Comparison of ENCODE assay signal across 8 cellular contexts in genomic region chr11:826836-827145, GRCh38. TPM values are rescaled to one million over a fixed set of nuclear protein-coding genes. Genes with fewer than 3 reads are reported as not detected.
A peak's percentile ranks its signal among the peaks of the same experiment; 100 is the strongest.
DNase-seq lines count a peak whose midpoint lies in the region; ATAC-seq, FAIRE-seq and TF ChIP-seq lines count a peak whose summit lies in the region.
"Had no signal": no experiment of that assay in that cellular context is flagged by ENCODE, and none has a peak within 500 bp of the region (broad histone marks: within the 10 kb centered on the region; RNA-seq: fewer than 3 reads in every experiment).

No MANE protein-coding gene starts in this region.

- no peaks in the 10 kb centered on the region for H3K79me2 ChIP-seq in GM23338 (replicated peaks; ENCODE audit: insufficient read depth)

- H3K4me1 ChIP-seq in GM23338 (ENCODE audit: insufficient read depth) (peaks cover 20% of the 10 kb centered on the region), iPS DF 6.9 (ENCODE audit: control insufficient read depth, insufficient read depth, low read length) (peaks cover 16% of the 10 kb centered on the region)

- peaks cover 22% of the 10 kb centered on the region for H3F3A ChIP-seq in GM23338 (replicated peaks; ENCODE audit: low read depth)

- no peak for ATAC-seq in GM23338
- ATAC-seq in T-cell (replicated peaks in 1 of 4), result peak in 2 of 4 experiments; percentile 3 to 6
- ATAC-seq in stimulated activated effector memory CD8-positive, alpha-beta T cell treated with anti-CD3 and anti-CD28 coated beads, Interleukin-12 subunit alpha, Interleukin-12 subunit beta, amount 100 ng/mL, for 72 hours, result no peak
- no peak for ATAC-seq in GM19035 (IDR thresholded peaks at IDR 0.05; ENCODE audit: unreplicated experiment)

- FAIRE-seq in GM12891 (lab: Jason Lieb, UNC), result no peak

- CTCF ChIA-PET in T-cell (lab: Charles Lee), result no interaction called here

- H3K36me3 ChIP-seq in GM23338 (ENCODE audit: insufficient read depth), result no peaks in the 10 kb centered on the region
- peaks cover 9% of the 10 kb centered on the region; the same call in 1 of the 2 replicates for H3K36me3 ChIP-seq in iPS DF 6.9 (ENCODE audit: control insufficient read depth, insufficient read depth, low read length)

- no peak overlapping the region for H3K27ac Mint-ChIP-seq in GM23338
- H3K27ac Mint-ChIP-seq in T-cell, result no peak overlapping the region
- no peak overlapping the region for H3K27ac Mint-ChIP-seq in stimulated activated effector memory CD8-positive, alpha-beta T cell treated with anti-CD3 and anti-CD28 coated beads, Interleukin-12 subunit alpha, Interleukin-12 subunit beta, amount 100 ng/mL, for 72 hours

- no peaks in the 10 kb centered on the region for H3K9me3 ChIP-seq in iPS DF 6.9 (ENCODE audit: control insufficient read depth, insufficient read depth, low read length)

- H4K20me1 ChIP-seq in GM23338 (replicated peaks; ENCODE audit: insufficient read depth), result peaks cover 6% of the 10 kb centered on the region; the same call in 1 of the 2 replicates

- TF ChIP-seq POLR2A in GM12891 (IDR thresholded peaks at IDR 0.05; ENCODE audit: low read depth, low read length), result no peak

- peak overlapping the region; percentile 78 for H2AFZ ChIP-seq in GM23338

- H3K4me3 ChIP-seq in GM23338 (peak overlapping the region; percentile 82), iPS DF 6.9 (ENCODE audit: low read length) (peak overlapping the region; percentile 49; the same call in 1 of the 2 replicates)

- H3K27me3 Mint-ChIP-seq in GM23338 (ENCODE audit: insufficient read depth, low read depth, poor library complexity) (peaks cover 59% of the 10 kb centered on the region), T-cell (peaks cover 9 to 34% of the 10 kb centered on the region in 2 donors)

- H3K36me3 Mint-ChIP-seq in GM23338 (ENCODE audit: low read depth), result peaks cover 7% of the 10 kb centered on the region; the same call in 1 of the 3 replicates
- peaks cover 17% of the 10 kb centered on the region for H3K36me3 Mint-ChIP-seq in T-cell
- H3K36me3 Mint-ChIP-seq in stimulated activated effector memory CD8-positive, alpha-beta T cell treated with anti-CD3 and anti-CD28 coated beads, Interleukin-12 subunit alpha, Interleukin-12 subunit beta, amount 100 ng/mL, for 72 hours, result peaks cover 29% of the 10 kb centered on the region

- POLR2A ChIA-PET in T-cell (lab: Charles Lee), result no interaction called here

- peak overlapping the region; percentile 72 for H3K4me3 Mint-ChIP-seq in GM23338
- H3K4me3 Mint-ChIP-seq in T-cell, result peak overlapping the region; percentile 65 to 72 (median 71)
- H3K4me3 Mint-ChIP-seq in stimulated activated effector memory CD8-positive, alpha-beta T cell treated with anti-CD3 and anti-CD28 coated beads, Interleukin-12 subunit alpha, Interleukin-12 subunit beta, amount 100 ng/mL, for 72 hours, result peak overlapping the region; percentile 70

- peak overlapping the region; percentile 98 for H3K4me2 ChIP-seq in GM23338

- peaks cover 21% of the 10 kb centered on the region for H3K27me3 ChIP-seq in GM23338 (ENCODE audit: insufficient read depth)
- H3K27me3 ChIP-seq in iPS DF 6.9 (ENCODE audit: control insufficient read depth, insufficient read depth, low read length), result peaks cover 4% of the 10 kb centered on the region; the same call in 1 of the 2 replicates

- no CpG with 5 or more reads among the region's 22 CpGs for WGBS in iPS DF 6.9 (ENCODE audit: insufficient coverage, insufficient read length)

- 0 out of 2 replicates have a peak overlapping the region, but pooled peaks have one; percentile 14 for H3K27ac ChIP-seq in GM23338 (ENCODE audit: low read depth)
- no peak overlapping the region for H3K27ac ChIP-seq in iPS DF 6.9 (ENCODE audit: low read length)

- no peak for TF ChIP-seq CTCF in GM23338 (conservative IDR thresholded peaks at IDR 0.05; ENCODE audit: low read depth in 2 of 2)

- H3K9me3 Mint-ChIP-seq in GM23338 (no peaks in the 10 kb centered on the region; the same call in 2 of the 3 replicates), T-cell (no peaks in the 10 kb centered on the region)
- H3K9me3 Mint-ChIP-seq in stimulated activated effector memory CD8-positive, alpha-beta T cell treated with anti-CD3 and anti-CD28 coated beads, Interleukin-12 subunit alpha, Interleukin-12 subunit beta, amount 100 ng/mL, for 72 hours, result no peaks in the 10 kb centered on the region

- H3K4me1 Mint-ChIP-seq in GM23338 (peaks cover 37% of the 10 kb centered on the region), T-cell (peaks cover 18 to 42% (median 28%) of the 10 kb centered on the region in 3 donors)
- peaks cover 16% of the 10 kb centered on the region for H3K4me1 Mint-ChIP-seq in stimulated activated effector memory CD8-positive, alpha-beta T cell treated with anti-CD3 and anti-CD28 coated beads, Interleukin-12 subunit alpha, Interleukin-12 subunit beta, amount 100 ng/mL, for 72 hours

- DNase-seq in GM23338 (ENCODE audit: low spot score), result no peak
- DNase-seq in T-cell, result no peak
- DNase-seq in iPS DF 6.9 (ENCODE audit: low read depth, low spot score), result no peak
- no peak for DNase-seq in stimulated activated effector memory CD8-positive, alpha-beta T cell treated with anti-CD3 and anti-CD28 coated beads, Interleukin-12 subunit alpha, Interleukin-12 subunit beta, amount 100 ng/mL, for 72 hours (ENCODE audit: low spot score in 2 of 2)
- DNase-seq in GM12891 (ENCODE audit: insufficient read length, low spot score), result no peak
- DNase-seq in occipital lobe (lab: John Stamatoyannopoulos, UW), result no peak
- DNase-seq: islet precursor cell had no signal

- no peaks in the 10 kb centered on the region for H3K9me2 ChIP-seq in GM23338 (ENCODE audit: insufficient read depth)

TF ChIP-seq in GM12891, 5 proteins besides CTCF, POLR2A, EP300 and RAD21:
- TF ChIP-seq TAF1 (IDR thresholded peaks at IDR 0.05; ENCODE audit: low read depth, low read length) (no peak), POU2F2 (IDR thresholded peaks at IDR 0.05; ENCODE audit: low read depth, low read length) (no peak), SPI1 (IDR thresholded peaks at IDR 0.05; ENCODE audit: low read depth, low read length) (no peak), PAX5 (IDR thresholded peaks at IDR 0.05; ENCODE audit: insufficient read depth, low read length, severe bottlenecking) (no peak), POLR2AphosphoS5 (IDR thresholded peaks at IDR 0.05; ENCODE audit: low read depth, low read length) (no peak)
TF ChIP-seq in GM12891: peak in this region for 0.

RNA-seq across cellular contexts. Expression of gene CRACR2B, which starts 0.9 kb away (rescaled TPM):
- 58.0 and 64.1 TPM in 2 replicates for total RNA-seq in GM23338 (2014; rRNA removed; shearing (Covaris generic))
- polyA plus RNA-seq in GM23338 (2016; fragmentation: Nextera tagmentation; extraction: Ambion mirVana), result 55.9 and 59.4 TPM in 2 replicates
- total RNA-seq in T-cell (1 to 10 TPM; 1.4 to 2.9 (median 1.5) TPM), occipital lobe (0.31 TPM)
- 3.6 TPM for polyA plus RNA-seq in GM12891 (2012; ENCODE audit: low read depth, missing spikeins)

RNA-seq across cellular contexts. Expression of gene CD151, which starts 6.0 kb away (rescaled TPM):
- total RNA-seq in GM23338 (2014; rRNA removed; shearing (Covaris generic)), result 109 and 119 TPM in 2 replicates
- polyA plus RNA-seq in GM23338 (2016; fragmentation: Nextera tagmentation; extraction: Ambion mirVana), result 62.9 and 64.4 TPM in 2 replicates
- total RNA-seq in T-cell (10 to 100 TPM; 14.9 to 28.2 (median 25.6) TPM), occipital lobe (44.1 TPM)
- 11.5 TPM for polyA plus RNA-seq in GM12891 (2012; ENCODE audit: low read depth, missing spikeins)

RNA-seq across cellular contexts. Expression of gene PNPLA2, which starts 8.1 kb away (rescaled TPM):
- 33.4 and 45.6 TPM in 2 replicates for total RNA-seq in GM23338 (2014; rRNA removed; shearing (Covaris generic))
- polyA plus RNA-seq in GM23338 (2016; fragmentation: Nextera tagmentation; extraction: Ambion mirVana), result 31.1 and 32.3 TPM in 2 replicates
- total RNA-seq in T-cell, result 100 to 1,000 TPM; 172 to 212 (median 206) TPM
- polyA plus RNA-seq in GM12891 (2012; ENCODE audit: low read depth, missing spikeins), result 14.8 TPM
- 5.3 TPM for total RNA-seq in occipital lobe

RNA-seq across cellular contexts. Expression of gene POLR2L, which starts 15.5 kb away (rescaled TPM):
- total RNA-seq in GM23338 (2014; rRNA removed; shearing (Covaris generic)), result 32.2 and 34.0 TPM in 2 replicates
- polyA plus RNA-seq in GM23338 (2016; fragmentation: Nextera tagmentation; extraction: Ambion mirVana), result 369 TPM in 2 replicates
- total RNA-seq in T-cell, result 10 to 100 TPM; 34.2 to 73.9 (median 68.7) TPM
- polyA plus RNA-seq in GM12891 (2012; ENCODE audit: low read depth, missing spikeins), result 195 TPM
- total RNA-seq in occipital lobe, result 14.5 TPM

RNA-seq across cellular contexts. Expression of gene TSPAN4, which starts 15.9 kb away (rescaled TPM):
- total RNA-seq in GM23338 (2014; rRNA removed; shearing (Covaris generic)), result 145 and 150 TPM in 2 replicates
- 76.8 and 88.4 TPM in 2 replicates for polyA plus RNA-seq in GM23338 (2016; fragmentation: Nextera tagmentation; extraction: Ambion mirVana)
- total RNA-seq in T-cell (1 to 10 TPM; 3.1 to 5.8 (median 4.4) TPM), occipital lobe (18.6 TPM)
- polyA plus RNA-seq in GM12891 (2012; ENCODE audit: low read depth, missing spikeins), result 5.6 TPM

Comparison
In these comparisons a context has a peak if more than half of its experiments do, and no peak if none do; other contexts are left out.
1. RNA of gene CRACR2B, which starts 0.9 kb away (total RNA-seq): 58.0 to 64.1 TPM in GM23338; 1.4 to 2.9 TPM in T-cell and 0.31 TPM in occipital lobe (single experiment); every median in the first group is over 10 times any median in the second.
2. Peak in every context shown above with its lines, with median percentiles within 50 percentile points of each other: H3K4me3 Mint-ChIP-seq.